ENCODE assay signal across 16 cellular contexts in genomic region chr12:129067482-129067881, GRCh38.
DNase-seq lines count a peak whose midpoint lies in the region; TF ChIP-seq lines count a peak whose summit lies in the region.
"Had no signal": no experiment of that assay in that cellular context is flagged by ENCODE, and none has a peak within 500 bp of the region (broad histone marks: within the 10 kb centered on the region; RNA-seq: fewer than 3 reads in every experiment).

No MANE protein-coding gene starts in this region.

- no peaks in the 10 kb centered on the region for H3K9me3 ChIP-seq in neural progenitor cell (ENCODE audit: low read depth)
- H3K9me3 ChIP-seq in smooth muscle cell (replicated peaks; ENCODE audit: low read depth): no peaks in the 10 kb centered on the region
- H3K9me3 ChIP-seq: mucosa of descending colon had no signal

- peaks cover 12% of the 10 kb centered on the region for H3K27me3 Mint-ChIP-seq in neural progenitor cell (ENCODE audit: insufficient read depth, low read depth)

- peak overlapping the region; percentile 48 for H2AFZ ChIP-seq in neural progenitor cell (replicated peaks)
- no peak overlapping the region for H2AFZ ChIP-seq in smooth muscle cell (ENCODE audit: low read depth)

- H3K79me2 ChIP-seq in neural progenitor cell (ENCODE audit: low read depth): no peaks in the 10 kb centered on the region
- no peaks in the 10 kb centered on the region for H3K79me2 ChIP-seq in smooth muscle cell (ENCODE audit: low read depth)

- H3K4me1 ChIP-seq in neural progenitor cell (peaks cover 2% of the 10 kb centered on the region), smooth muscle cell (ENCODE audit: low read depth) (no peaks in the 10 kb centered on the region)

- H4K20me1 ChIP-seq in neural progenitor cell (ENCODE audit: low read depth) (no peaks in the 10 kb centered on the region), smooth muscle cell (ENCODE audit: low read depth) (no peaks in the 10 kb centered on the region)

- 40% methylated on average over 9 of the region's 9 CpGs for WGBS in smooth muscle cell (ENCODE audit: low lambda C conversion rate)

- H3K27ac Mint-ChIP-seq in neural progenitor cell: peak overlapping the region; percentile 55

- peaks cover under 1% of the 10 kb centered on the region for H3K36me3 Mint-ChIP-seq in neural progenitor cell

- H3K4me2 ChIP-seq in neural progenitor cell (no peak overlapping the region), smooth muscle cell (no peak overlapping the region)

- in situ Hi-C loops in brain microvascular endothelial cell (cut with HindIII; ENCODE audit: low pct_ligation_motif_present, low sequenced_read_pairs): no loop called here

- no peaks in the 10 kb centered on the region for H3K27me3 ChIP-seq in brain microvascular endothelial cell (replicated peaks)
- H3K27me3 ChIP-seq in neural progenitor cell: no peaks in the 10 kb centered on the region
- H3K27me3 ChIP-seq in smooth muscle cell (ENCODE audit: low read depth): no peaks in the 10 kb centered on the region

- POLR2A ChIA-PET in HEK293T (lab: Yijun Ruan, JAX): no interaction called here

- no peak overlapping the region for H3K27ac ChIP-seq in brain microvascular endothelial cell
- no peak overlapping the region for H3K27ac ChIP-seq in neural progenitor cell
- no peak overlapping the region for H3K27ac ChIP-seq in smooth muscle cell (ENCODE audit: low read depth)
- H3K27ac ChIP-seq: coronary artery, HL-60, VCaP had no signal

- H3K4me3 ChIP-seq in brain microvascular endothelial cell (ENCODE audit: low read depth, low read length) (no peak overlapping the region), neural progenitor cell (no peak overlapping the region), smooth muscle cell (no peak overlapping the region)
- H3K4me3 ChIP-seq: coronary artery, mucosa of descending colon had no signal

- DNase-seq in HEK293T (ENCODE audit: extremely low spot score): peak; percentile 13
- peak; percentile 18 for DNase-seq in NCI-H2107 (lab: John Stamatoyannopoulos, UW)
- peak; percentile 37 for DNase-seq in brain microvascular endothelial cell
- peak; percentile 65 for DNase-seq in neural progenitor cell (ENCODE audit: low spot score)
- no peak for DNase-seq in NOMO-1 treated with dmso at 0.1 percent for 144 hours (lab: John Stamatoyannopoulos, UW; ENCODE audit: unreplicated experiment)
- DNase-seq in smooth muscle cell (lab: John Stamatoyannopoulos, UW; ENCODE audit: unreplicated experiment): no peak
- no peak for DNase-seq in NCI-H1092 (lab: John Stamatoyannopoulos, UW)
- DNase-seq: activated CD8-positive, alpha-beta memory T cell treated with anti-CD3 and anti-CD28 coated beads for 24 hours; C1 segment of cervical spinal cord; EL; erythroblast; NCI-H1930 had no signal

- peaks cover 6% of the 10 kb centered on the region for H3F3A ChIP-seq in neural progenitor cell (ENCODE audit: low read depth)
- no peaks in the 10 kb centered on the region for H3F3A ChIP-seq in smooth muscle cell (ENCODE audit: low read depth)

- no peak overlapping the region for H3K4me3 Mint-ChIP-seq in neural progenitor cell

- H3K9ac ChIP-seq in neural progenitor cell (no peak overlapping the region), smooth muscle cell (ENCODE audit: low read depth) (no peak overlapping the region)

- peaks cover 37% of the 10 kb centered on the region for H3K4me1 Mint-ChIP-seq in neural progenitor cell

- CTCF ChIA-PET in HEK293T (lab: Yijun Ruan, JAX): no interaction called here

- H3K9me3 Mint-ChIP-seq in neural progenitor cell: peaks cover 5% of the 10 kb centered on the region

- peak; percentile 22 for TF ChIP-seq CTCF in brain microvascular endothelial cell (IDR thresholded peaks at IDR 0.05; ENCODE audit: low read depth, low read length, missing control alignments)
- TF ChIP-seq CTCF in neural progenitor cell (IDR thresholded peaks at IDR 0.05): peak; percentile 50
- TF ChIP-seq CTCF in smooth muscle cell (IDR thresholded peaks at IDR 0.05; ENCODE audit: borderline replicate concordance, insufficient read depth, poor library complexity, severe bottlenecking): no peak

- H3K36me3 ChIP-seq in brain microvascular endothelial cell (replicated peaks) (no peaks in the 10 kb centered on the region), neural progenitor cell (no peaks in the 10 kb centered on the region), smooth muscle cell (ENCODE audit: low read depth) (no peaks in the 10 kb centered on the region)

TF ChIP-seq in HEK293T, 16 proteins besides CTCF, POLR2A, EP300 and RAD21:
- TF ChIP-seq BHLHE40 (IDR thresholded peaks at IDR 0.05; ENCODE audit: borderline replicate concordance): no peak
- TF ChIP-seq PKNOX1 (IDR thresholded peaks at IDR 0.05): no peak
- no peak for TF ChIP-seq L3MBTL2 (conservative IDR thresholded peaks at IDR 0.05)
- no peak for TF ChIP-seq SUZ12 (IDR thresholded peaks at IDR 0.05)
- no peak for TF ChIP-seq SP1 (IDR thresholded peaks at IDR 0.05)
- no peak for TF ChIP-seq CTBP1 (IDR thresholded peaks at IDR 0.05; ENCODE audit: borderline replicate concordance)
- no peak for TF ChIP-seq FOXM1 (IDR thresholded peaks at IDR 0.05; ENCODE audit: borderline replicate concordance)
- TF ChIP-seq FOXA1 (IDR thresholded peaks at IDR 0.05): no peak
- no peak for TF ChIP-seq TARDBP (IDR thresholded peaks at IDR 0.05)
- TF ChIP-seq LEF1 (IDR thresholded peaks at IDR 0.05; ENCODE audit: borderline replicate concordance): no peak
- TF ChIP-seq FOXK2 (IDR thresholded peaks at IDR 0.05): no peak
- no peak for TF ChIP-seq ARNT (IDR thresholded peaks at IDR 0.05)
- no peak for TF ChIP-seq NFRKB (IDR thresholded peaks at IDR 0.05)
- TF ChIP-seq ELF4 (IDR thresholded peaks at IDR 0.05): no peak
- no peak for TF ChIP-seq HDGF (IDR thresholded peaks at IDR 0.05; ENCODE audit: borderline replicate concordance)

Comparison
In these comparisons a context has a peak if more than half of its experiments do, and no peak if none do; other contexts are left out.
1. DNase-seq: peak in HEK293T (single experiment), NCI-H2107 (single experiment), brain microvascular endothelial cell (single experiment) and neural progenitor cell (single experiment); none in NOMO-1 treated with dmso at 0.1 percent for 144 hours (single experiment), smooth muscle cell (single experiment) and NCI-H1092 (single experiment).